In genomic region chr1:34611571-34611970, GRCh38 we compare ENCODE assay signal across 9 cellular contexts.
"Had no signal": no experiment of that assay in that cellular context is flagged by ENCODE, and none has a peak within 500 bp of the region (broad histone marks: within the 10 kb centered on the region; RNA-seq: fewer than 3 reads in every experiment).

No MANE protein-coding gene starts in this region.

- DNase-seq: GM23248, GOT3, H7, H9, HCEC 1CT, HFFc6 had no signal

- H3K4me3 ChIP-seq: GM23248, GM23338, HAP-1 had no signal

- H2AFZ ChIP-seq: GM23248 had no signal

- H3K36me3 ChIP-seq: HAP-1 had no signal

- H3K9me3 ChIP-seq: HAP-1 had no signal

- H3K4me2 ChIP-seq: GM23338 had no signal

- ATAC-seq: GM23338, HCT116 had no signal

- H3K27ac ChIP-seq: GM23248 had no signal

- H3K9ac ChIP-seq: GM23248 had no signal

- H3K4me1 ChIP-seq: HAP-1 had no signal
